Comparison of ENCODE assay signal across 1 cellular context in genomic region chr2:33495683-33496082, GRCh38.
TF ChIP-seq lines count a peak whose summit lies in the region.

No MANE protein-coding gene starts in this region.

TF ChIP-seq in GM12878, 131 proteins besides CTCF, POLR2A, EP300 and RAD21:
- no peak for TF ChIP-seq HCFC1 (IDR thresholded peaks at IDR 0.05; ENCODE audit: low read length)
- no peak for TF ChIP-seq CHD2 (IDR thresholded peaks at IDR 0.05; ENCODE audit: borderline replicate concordance, low read depth, low read length)
- no peak for TF ChIP-seq KAT2A (conservative IDR thresholded peaks at IDR 0.05; ENCODE audit: control insufficient read depth, low read depth, low read length)
- TF ChIP-seq NFXL1 (IDR thresholded peaks at IDR 0.05; ENCODE audit: borderline replicate concordance) = no peak
- peak; percentile 38; the same call in 1 of the 2 replicates for TF ChIP-seq SPI1 (IDR thresholded peaks at IDR 0.05; ENCODE audit: borderline replicate concordance, insufficient read depth, low read depth, low read length)
- no peak for TF ChIP-seq MLLT1 (IDR thresholded peaks at IDR 0.05)
- TF ChIP-seq BMI1 (IDR thresholded peaks at IDR 0.05; ENCODE audit: borderline replicate concordance) = no peak
- TF ChIP-seq ZZZ3 (IDR thresholded peaks at IDR 0.05; ENCODE audit: control insufficient read depth, insufficient read length, low read depth) = no peak
